In the genomic region with DNA sequence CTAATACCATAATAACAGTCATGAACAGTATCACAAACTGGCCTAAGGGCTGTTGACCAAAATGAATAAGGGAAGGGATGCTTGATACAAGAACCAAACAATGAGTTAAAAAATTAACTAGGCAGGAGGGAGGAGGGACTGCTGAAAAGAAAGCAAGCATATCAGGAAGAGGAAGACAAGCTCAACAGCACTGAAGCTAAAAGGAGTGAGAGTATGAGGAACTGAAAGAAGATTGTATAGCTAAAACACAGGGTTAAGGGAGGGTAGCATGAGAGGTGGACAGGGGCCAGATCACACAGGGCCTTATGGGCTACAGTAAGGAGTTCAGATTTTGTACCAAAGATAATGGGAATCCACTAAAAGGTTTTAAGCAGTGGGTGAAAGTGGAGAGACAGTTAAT, we compare ENCODE assay signal across 10 cellular contexts. TPM values are rescaled to one million over a fixed set of nuclear protein-coding genes. Genes with fewer than 3 reads are reported as not detected.
DNase-seq lines count a peak whose midpoint lies in the region; ATAC-seq and TF ChIP-seq lines count a peak whose summit lies in the region.
"Had no signal": no experiment of that assay in that cellular context is flagged by ENCODE, and none has a peak within 500 bp of the region (broad histone marks: within the 10 kb centered on the region; RNA-seq: fewer than 3 reads in every experiment).

No MANE protein-coding gene starts in this region.

- in situ Hi-C loops in KBM-7 (cut with MboI; ENCODE audit: low pct_unique_long_range_greater_than_20kb, low sequenced_read_pairs) = no loop called here

- DNase-seq in KBM-7 (peak; percentile 41), mucosa of descending colon (no peak), NCI-H345 (lab: John Stamatoyannopoulos, UW) (no peak), posterior vena cava (ENCODE audit: low spot score) (no peak)
- no peak for DNase-seq in activated CD4-positive, alpha-beta T cell treated with anti-CD3 and anti-CD28 coated beads, Interleukin-2, amount 50 U/mL, for 4 hours
- DNase-seq in activated CD4-positive, CD25-positive, alpha-beta regulatory T cell treated with anti-CD3 and anti-CD28 coated beads, Interleukin-2, amount 50 U/mL, for 72 hours = no peak
- DNase-seq: activated CD4-positive, alpha-beta T cell treated with anti-CD3 and anti-CD28 coated beads, Interleukin-2, amount 50 U/mL, for 48 hours; NCI-H1694 treated with DMSO at 0.1 percent for 48 hours had no signal

- no peak overlapping the region for H3K4me3 ChIP-seq in mucosa of descending colon

- no peaks in the 10 kb centered on the region for H3K9me3 ChIP-seq in mucosa of descending colon

- H3K36me3 ChIP-seq in mucosa of descending colon (ENCODE audit: low read depth) = no peaks in the 10 kb centered on the region

- ATAC-seq in GM18909 (IDR thresholded peaks at IDR 0.05; ENCODE audit: poor library complexity, unreplicated experiment) (peak; percentile 99), HG02610 (IDR thresholded peaks at IDR 0.05; ENCODE audit: unreplicated experiment) (peak; percentile 98), mucosa of descending colon (peak; percentile 57)

- H3K4me1 ChIP-seq in mucosa of descending colon (ENCODE audit: low read depth) = peaks cover 19% of the 10 kb centered on the region

- intact Hi-C loops in mucosa of descending colon (cut with DNase I, micrococcal nuclease) = no loop called here
- intact Hi-C loops in posterior vena cava (cut with DNase I) = no loop called here

- TF ChIP-seq CTCF in mucosa of descending colon (IDR thresholded peaks at IDR 0.05) = no peak

RNA-seq across cellular contexts. Expression of a gene that starts 34.1 kb away (rescaled TPM):
- total RNA-seq in mucosa of descending colon (100 to 1,000 TPM in 1 of 3 donors, 10 to 100 TPM in 2; 16.5 to 449 (median 46.0) TPM), posterior vena cava (100 to 1,000 TPM; 497 to 570 TPM)

RNA-seq across cellular contexts. Expression of a gene that starts 36.9 kb away (rescaled TPM):
- total RNA-seq in mucosa of descending colon = not detected
- not detected for total RNA-seq in posterior vena cava

RNA-seq across cellular contexts. Expression of a gene that starts 42.2 kb away (rescaled TPM):
- total RNA-seq in mucosa of descending colon = 100 to 1,000 TPM; 201 to 285 (median 241) TPM
- 100 to 1,000 TPM; 115 to 118 TPM for total RNA-seq in posterior vena cava

RNA-seq across cellular contexts. Expression of a gene that starts 46.6 kb away (rescaled TPM):
- total RNA-seq in mucosa of descending colon = 10 to 100 TPM; 21.5 to 48.1 (median 35.8) TPM
- 10 to 100 TPM; 19.2 to 39.7 TPM for total RNA-seq in posterior vena cava

RNA-seq across cellular contexts. Expression of a gene that starts 55.2 kb away (rescaled TPM):
- 1,000 to 10,000 TPM in 2 of 3 donors, 100 to 1,000 TPM in 1; 992 to 1,177 (median 1,016) TPM for total RNA-seq in mucosa of descending colon
- 1,000 to 10,000 TPM; 1,385 to 1,570 TPM for total RNA-seq in posterior vena cava
